Comparison of ENCODE assay signal across 11 cellular contexts in the genomic region with DNA sequence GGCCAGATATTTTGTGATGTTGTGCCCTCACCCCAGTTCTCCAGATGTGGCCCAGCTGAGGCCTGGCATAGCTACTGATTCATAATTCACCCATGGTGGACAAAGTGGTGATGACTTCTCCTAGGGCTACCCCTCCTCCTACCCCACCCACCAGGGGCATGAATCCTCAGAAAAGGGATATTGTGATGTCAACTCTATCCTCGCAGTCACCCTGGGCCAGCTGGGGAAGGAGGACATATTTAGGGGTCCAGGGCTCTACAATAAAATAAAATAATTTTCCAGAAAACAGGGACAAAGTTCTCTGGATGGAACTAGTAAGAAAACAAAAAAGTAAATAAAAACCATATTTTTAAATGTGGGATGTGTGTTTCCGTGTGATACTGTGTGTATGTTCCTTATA. TPM values are rescaled to one million over a fixed set of nuclear protein-coding genes. Genes with fewer than 3 reads are reported as not detected.
"Had no signal": no experiment of that assay in that cellular context is flagged by ENCODE, and none has a peak within 500 bp of the region (broad histone marks: within the 10 kb centered on the region; RNA-seq: fewer than 3 reads in every experiment).

A gene with protein sequence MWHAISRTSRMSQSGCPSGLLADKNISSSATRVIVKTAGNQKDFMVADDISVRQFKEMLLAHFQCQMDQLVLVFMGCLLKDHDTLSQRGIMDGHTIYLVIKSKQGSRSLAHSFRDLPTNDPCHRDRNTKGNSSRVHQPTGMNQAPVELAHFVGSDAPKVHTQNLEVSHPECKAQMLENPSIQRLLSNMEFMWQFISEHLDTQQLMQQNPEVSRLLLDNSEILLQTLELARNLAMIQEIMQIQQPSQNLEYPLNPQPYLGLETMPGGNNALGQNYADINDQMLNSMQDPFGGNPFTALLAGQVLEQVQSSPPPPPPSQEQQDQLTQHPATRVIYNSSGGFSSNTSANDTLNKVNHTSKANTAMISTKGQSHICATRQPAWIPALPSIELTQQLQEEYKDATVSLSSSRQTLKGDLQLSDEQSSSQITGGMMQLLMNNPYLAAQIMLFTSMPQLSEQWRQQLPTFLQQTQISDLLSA (minus strand): TSS at position 101 of the 400 bp plus-strand sequence. CDS start 258 bp downstream, outside the sequence.

- H3K36me3 ChIP-seq: HAP-1 had no signal

- H3K9me3 ChIP-seq: HAP-1 had no signal

- H3K4me1 ChIP-seq: HAP-1 had no signal

- DNase-seq: GM23248, GOT3, H7, H9, HCEC 1CT, HFFc6 had no signal

- H3K27ac ChIP-seq: GM23248 had no signal

- ATAC-seq: GM23338, HCT116 had no signal

- H3K4me3 ChIP-seq: GM23248, GM23338, HAP-1 had no signal

RNA-seq across cellular contexts. Expression of the gene that starts here (rescaled TPM):
- total RNA-seq: H1, H4, H7, H9 had no signal
- polyA plus RNA-seq: GM23338 had no signal
